9 cellular contexts compared by ENCODE assay signal in the genomic region with DNA sequence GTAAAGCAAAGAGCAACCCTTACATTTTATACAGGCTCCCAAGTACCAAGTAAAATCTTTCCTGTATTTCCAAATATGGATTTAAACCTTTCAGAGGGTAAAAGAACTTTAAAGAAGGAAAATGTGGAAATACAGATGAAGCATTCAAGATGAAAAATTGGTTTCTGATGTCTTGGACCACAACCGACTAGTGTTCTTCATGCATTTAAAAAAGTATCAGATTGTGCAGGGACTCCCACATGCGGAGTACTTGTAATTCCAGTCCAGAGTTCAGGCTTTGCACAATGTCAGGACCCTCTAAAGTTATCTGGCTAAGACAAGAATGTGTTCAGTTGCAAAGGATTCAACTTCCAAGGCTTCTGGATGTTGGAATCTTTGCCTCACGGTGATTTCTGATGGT.
A peak's percentile ranks its signal among the peaks of the same experiment; 100 is the strongest.
DNase-seq lines count a peak whose midpoint lies in the region; ATAC-seq and TF ChIP-seq lines count a peak whose summit lies in the region.
"Had no signal": no experiment of that assay in that cellular context is flagged by ENCODE, and none has a peak within 500 bp of the region (broad histone marks: within the 10 kb centered on the region; RNA-seq: fewer than 3 reads in every experiment).

No MANE protein-coding gene starts in this region.

- H2AFZ ChIP-seq in fibroblast of lung (ENCODE audit: low read length) (no peak overlapping the region), osteoblast (ENCODE audit: low read length) (no peak overlapping the region)

- H3K79me2 ChIP-seq in fibroblast of lung (ENCODE audit: control insufficient read depth, insufficient read depth, low read length) (no peaks in the 10 kb centered on the region), osteoblast (ENCODE audit: insufficient read depth, low read length) (no peaks in the 10 kb centered on the region)

- H3K27ac ChIP-seq in heart right ventricle (peak overlapping the region in 9 of 10 donors; percentile 24 to 88 (median 76)), fibroblast of lung (ENCODE audit: insufficient read depth, low read length) (peak overlapping the region; percentile 6), osteoblast (ENCODE audit: low read depth, low read length) (peak overlapping the region; percentile 75), vagina (peak overlapping the region; percentile 64)

- H3K9ac ChIP-seq in fibroblast of lung (ENCODE audit: insufficient read depth, low read length): no peak overlapping the region

- H3K4me3 ChIP-seq in heart right ventricle (no peak overlapping the region), fibroblast of lung (replicated peaks in 1 of 4; ENCODE audit: control extremely low read depth in 1 of 4, insufficient read depth in 1 of 4, low read depth in 3 of 4, low read length in 4 of 4) (no peak overlapping the region), osteoblast (ENCODE audit: insufficient read depth, low read length) (no peak overlapping the region), vagina (no peak overlapping the region)

- H3K9me3 ChIP-seq in heart right ventricle (no peaks in the 10 kb centered on the region), fibroblast of lung (ENCODE audit: control insufficient read depth, insufficient read depth, low read depth, low read length) (no peaks in the 10 kb centered on the region), osteoblast (ENCODE audit: low read depth, low read length) (no peaks in the 10 kb centered on the region), vagina (no peaks in the 10 kb centered on the region)

- H3K36me3 ChIP-seq in heart right ventricle: peaks cover 0 to 17% (median 0%) of the 10 kb centered on the region in 9 donors
- no peaks in the 10 kb centered on the region for H3K36me3 ChIP-seq in fibroblast of lung (ENCODE audit: control insufficient read depth, insufficient read depth, low read length)
- H3K36me3 ChIP-seq in osteoblast (ENCODE audit: insufficient read depth, low read length): no peaks in the 10 kb centered on the region
- no peaks in the 10 kb centered on the region for H3K36me3 ChIP-seq in vagina

- intact Hi-C loops in heart right ventricle (cut with DNase I): loop anchor here in 2 of 10 donors (5.0 kb wide), 2 partner anchors 49 to 64 kb away; partner anchors contain the start of gene RGL1 (in 1 of the 2)
- intact Hi-C loops in cardiac septum (cut with DNase I): loop anchor here (5.0 kb wide), 1 partner anchor 64 kb away; the partner anchor contains the start of gene RGL1
- intact Hi-C loops in vagina (cut with DNase I): no loop called here

- no peaks in the 10 kb centered on the region for H4K20me1 ChIP-seq in fibroblast of lung (ENCODE audit: control insufficient read depth, extremely low read depth, insufficient read depth, low read length)
- no peaks in the 10 kb centered on the region for H4K20me1 ChIP-seq in osteoblast (ENCODE audit: insufficient read depth, low read length)

- TF ChIP-seq CTCF in heart right ventricle (IDR thresholded peaks at IDR 0.05): no peak
- TF ChIP-seq CTCF in fibroblast of lung (conservative IDR thresholded peaks at IDR 0.05 in 1 of 2, IDR thresholded peaks at IDR 0.05 in 1 of 2; ENCODE audit: low read depth in 1 of 2, low read length in 2 of 2): no peak
- no peak for TF ChIP-seq CTCF in osteoblast (IDR thresholded peaks at IDR 0.05; ENCODE audit: extremely low read depth, low read depth, low read length)
- no peak for TF ChIP-seq CTCF in vagina (IDR thresholded peaks at IDR 0.05)

- TF ChIP-seq POLR2A in vagina (IDR thresholded peaks at IDR 0.05): no peak

- peaks cover 12 to 85% (median 72%) of the 10 kb centered on the region in 9 donors for H3K4me1 ChIP-seq in heart right ventricle
- peaks cover 12% of the 10 kb centered on the region for H3K4me1 ChIP-seq in fibroblast of lung (ENCODE audit: control insufficient read depth, extremely low read depth, insufficient read depth, low read length)
- H3K4me1 ChIP-seq in osteoblast (ENCODE audit: insufficient read depth, low read length): peaks cover 21% of the 10 kb centered on the region
- peaks cover 43% of the 10 kb centered on the region for H3K4me1 ChIP-seq in vagina

- no peak for ATAC-seq in heart right ventricle

- WGBS in heart right ventricle, 2 donors: 58 to 60% methylated on average over 3 of the region's 3 CpGs

- DNase-seq in heart right ventricle (no peak), cardiac septum (ENCODE audit: low spot score) (no peak), fibroblast of lung (ENCODE audit: low read depth in 2 of 2) (no peak), osteoblast (ENCODE audit: insufficient read length, low spot score, missing footprints) (no peak), vagina (ENCODE audit: extremely low spot score in 2 of 2) (no peak), HuH-7.5 (ENCODE audit: low spot score) (no peak), GM19238 (ENCODE audit: insufficient read length, low spot score) (no peak), KG1 (lab: John Stamatoyannopoulos, UW) (no peak)
- DNase-seq: activated CD4-positive, alpha-beta T cell treated with anti-CD3 and anti-CD28 coated beads for 4 hours had no signal

- H3K4me2 ChIP-seq in fibroblast of lung (ENCODE audit: extremely low read depth, insufficient read depth, low read length): no peak overlapping the region
- H3K4me2 ChIP-seq in osteoblast (ENCODE audit: insufficient read depth, low read length): no peak overlapping the region

- no peaks in the 10 kb centered on the region for H3K27me3 ChIP-seq in heart right ventricle
- H3K27me3 ChIP-seq in fibroblast of lung (ENCODE audit: control insufficient read depth, insufficient read depth, low read length): no peaks in the 10 kb centered on the region
- no peaks in the 10 kb centered on the region for H3K27me3 ChIP-seq in osteoblast (ENCODE audit: insufficient read depth, low read length)
- H3K27me3 ChIP-seq in vagina: no peaks in the 10 kb centered on the region

Comparison
In these comparisons a context has a peak if more than half of its experiments do, and no peak if none do; other contexts are left out.
1. H3K27ac ChIP-seq: peak in every context shown above with its lines; median percentile 76 in heart right ventricle; 75 in osteoblast; 64 in vagina; 6 in fibroblast of lung.